ENCODE assay signal across 8 cellular contexts in genomic region chr11:45146072-45147016, GRCh38. TPM values are rescaled to one million over a fixed set of nuclear protein-coding genes. Genes with fewer than 3 reads are reported as not detected.
DNase-seq lines count a peak whose midpoint lies in the region; ATAC-seq and TF ChIP-seq lines count a peak whose summit lies in the region.

PRDM11 (plus strand) TSS chr11:45146639; CDS start chr11:45181767, 35,128 bp downstream.

- no peaks in the 10 kb centered on the region for H3K36me3 Mint-ChIP-seq in CD4-positive, alpha-beta T cell (ENCODE audit: low read depth)
- no peaks in the 10 kb centered on the region for H3K36me3 Mint-ChIP-seq in activated naive CD4-positive, alpha-beta T cell treated with anti-CD3 and anti-CD28 coated beads, Interleukin-2, amount 10 ng/mL, durations not matched to agents 7 days and 5 days
- peaks cover 10% of the 10 kb centered on the region for H3K36me3 Mint-ChIP-seq in type B pancreatic cell

- intact Hi-C loops in CD4-positive, alpha-beta T cell (cut with DNase I, micrococcal nuclease): loop anchor here in 1 of 2 experiments (2.0 to 10.0 kb wide), 5 partner anchors 208 to 1262 kb away; partner anchors contain the start of genes ALKBH3, CD82, EXT2 and PEX16
- intact Hi-C loops in OCI-LY7 (cut with micrococcal nuclease; ENCODE audit: unreplicated experiment): no loop called here

- TF ChIP-seq CTCF in CD4-positive, alpha-beta T cell (IDR thresholded peaks at IDR 0.05): no peak
- TF ChIP-seq CTCF in OCI-LY7 (conservative IDR thresholded peaks at IDR 0.05; ENCODE audit: low read length) (no peak), type B pancreatic cell (conservative IDR thresholded peaks at IDR 0.05) (no peak)

- H3K79me2 ChIP-seq in OCI-LY7 (ENCODE audit: insufficient read depth, low read depth, low read length): peaks cover 4% of the 10 kb centered on the region; the same call in 1 of the 2 replicates

- peak within 1 kb of the TSS; percentile 86 for H3K4me2 ChIP-seq in OCI-LY7 (ENCODE audit: low read length)

- peak within 1 kb of the TSS; percentile 96 for H3K4me3 Mint-ChIP-seq in CD4-positive, alpha-beta T cell
- peak within 1 kb of the TSS; percentile 80 for H3K4me3 Mint-ChIP-seq in activated naive CD4-positive, alpha-beta T cell treated with anti-CD3 and anti-CD28 coated beads, Interleukin-2, amount 10 ng/mL, durations not matched to agents 7 days and 5 days
- H3K4me3 Mint-ChIP-seq in type B pancreatic cell: peak within 1 kb of the TSS; percentile 97

- POLR2A ChIA-PET in CD4-positive, alpha-beta T cell (lab: Charles Lee): interaction anchor here (0.9 to 1.8 kb wide), 2 partner anchors 31 to 66 kb away, joined by 3 to 6 read pairs; no protein-coding TSS in a partner anchor
- POLR2A ChIA-PET in OCI-LY7 (lab: Charles Lee): no interaction called here

- peak; percentile 28 for ATAC-seq in CD4-positive, alpha-beta T cell (ENCODE audit: poor library complexity)
- ATAC-seq in GM19043 (IDR thresholded peaks at IDR 0.05; ENCODE audit: low read depth, unreplicated experiment) (peak; percentile 26), HG03342 (IDR thresholded peaks at IDR 0.05; ENCODE audit: unreplicated experiment) (peak; percentile 32)

- DNase-seq in CD4-positive, alpha-beta T cell: peak in 6 of 10 experiments; percentile 24 to 62 (median 30)
- DNase-seq in OCI-LY7 (ENCODE audit: low spot score) (peak; percentile 75), globus pallidus (ENCODE audit: low spot score) (peak; percentile 42), non-pigmented ciliary epithelial cell (ENCODE audit: low read depth) (peak; percentile 26), type B pancreatic cell (ENCODE audit: extremely low spot score, unreplicated experiment) (peak; percentile 73)
- peak; percentile 55 for DNase-seq in activated naive CD4-positive, alpha-beta T cell treated with anti-CD3 and anti-CD28 coated beads, Interleukin-2, amount 10 ng/mL, durations not matched to agents 7 days and 5 days

- H3K9me3 ChIP-seq in CD4-positive, alpha-beta T cell (ENCODE audit: control insufficient read depth, low read length): no peaks in the 10 kb centered on the region
- no peaks in the 10 kb centered on the region for H3K9me3 ChIP-seq in OCI-LY7 (ENCODE audit: low read length)

- peak within 1 kb of the TSS; percentile 80 for H3K4me3 ChIP-seq in OCI-LY7 (ENCODE audit: low read depth, low read length, poor library complexity, severe bottlenecking)

- H3K36me3 ChIP-seq in OCI-LY7 (ENCODE audit: insufficient read depth, low read length): no peaks in the 10 kb centered on the region

- peaks cover 17% of the 10 kb centered on the region for H3K4me1 ChIP-seq in OCI-LY7 (ENCODE audit: insufficient read depth, low read length, poor library complexity, severe bottlenecking)

- H3K27me3 Mint-ChIP-seq in CD4-positive, alpha-beta T cell: peaks cover 24% of the 10 kb centered on the region
- peaks cover 65% of the 10 kb centered on the region for H3K27me3 Mint-ChIP-seq in activated naive CD4-positive, alpha-beta T cell treated with anti-CD3 and anti-CD28 coated beads, Interleukin-2, amount 10 ng/mL, durations not matched to agents 7 days and 5 days
- peaks cover 42% of the 10 kb centered on the region for H3K27me3 Mint-ChIP-seq in type B pancreatic cell

- H4K20me1 ChIP-seq in OCI-LY7 (ENCODE audit: insufficient read depth, low read length): no peaks in the 10 kb centered on the region

- TSS peak; percentile 94 for BruUV-seq in OCI-LY7 (replicated peaks; lab: Mats Ljungman, UMichigan)

- CTCF ChIA-PET in CD4-positive, alpha-beta T cell (lab: Charles Lee): interaction anchor here (0.9 kb wide), 1 partner anchor 36 kb away, joined by 3 read pairs; no protein-coding TSS in a partner anchor
- CTCF ChIA-PET in OCI-LY7 (lab: Charles Lee; ENCODE audit: unreplicated experiment): no interaction called here
- CTCF ChIA-PET in activated naive CD4-positive, alpha-beta T cell treated with anti-CD3 and anti-CD28 coated beads, Interleukin-2, amount 10 ng/mL, durations not matched to agents 7 days and 5 days (lab: Charles Lee): no interaction called here

- no peaks in the 10 kb centered on the region for H3K27me3 ChIP-seq in CD4-positive, alpha-beta T cell (ENCODE audit: control insufficient read depth, insufficient read depth, low read length)

- peaks cover 39% of the 10 kb centered on the region for H3K4me1 Mint-ChIP-seq in CD4-positive, alpha-beta T cell (ENCODE audit: low read depth)
- H3K4me1 Mint-ChIP-seq in activated naive CD4-positive, alpha-beta T cell treated with anti-CD3 and anti-CD28 coated beads, Interleukin-2, amount 10 ng/mL, durations not matched to agents 7 days and 5 days: peaks cover 22% of the 10 kb centered on the region
- H3K4me1 Mint-ChIP-seq in type B pancreatic cell (ENCODE audit: unreplicated experiment): peaks cover 35% of the 10 kb centered on the region

- H3K9me3 Mint-ChIP-seq in CD4-positive, alpha-beta T cell: no peaks in the 10 kb centered on the region
- peaks cover 5% of the 10 kb centered on the region for H3K9me3 Mint-ChIP-seq in activated naive CD4-positive, alpha-beta T cell treated with anti-CD3 and anti-CD28 coated beads, Interleukin-2, amount 10 ng/mL, durations not matched to agents 7 days and 5 days
- peaks cover 11% of the 10 kb centered on the region for H3K9me3 Mint-ChIP-seq in type B pancreatic cell

- H2AFZ ChIP-seq in OCI-LY7 (ENCODE audit: low read length): peak within 1 kb of the TSS; percentile 99

- H3K27ac ChIP-seq in CD4-positive, alpha-beta T cell (ENCODE audit: low read depth, low read length): peak within 1 kb of the TSS; percentile 63
- peak within 1 kb of the TSS; percentile 78 for H3K27ac ChIP-seq in OCI-LY7 (ENCODE audit: low read depth, low read length, poor library complexity, severe bottlenecking)

- peak within 1 kb of the TSS; percentile 82 for H3K27ac Mint-ChIP-seq in CD4-positive, alpha-beta T cell
- peak within 1 kb of the TSS; percentile 65 for H3K27ac Mint-ChIP-seq in activated naive CD4-positive, alpha-beta T cell treated with anti-CD3 and anti-CD28 coated beads, Interleukin-2, amount 10 ng/mL, durations not matched to agents 7 days and 5 days
- peak within 1 kb of the TSS; percentile 95 for H3K27ac Mint-ChIP-seq in type B pancreatic cell

- H3K9me2 ChIP-seq in OCI-LY7 (ENCODE audit: insufficient read depth, low read length): no peaks in the 10 kb centered on the region

RNA-seq across cellular contexts. Expression of gene PRDM11, which starts in this region (rescaled TPM):
- 1 to 10 TPM; 2.5 to 3.4 TPM for total RNA-seq in CD4-positive, alpha-beta T cell
- 2.2 and 4.5 TPM in 2 replicates for total RNA-seq in OCI-LY7 (2014; rRNA removed; shearing (Covaris generic))
- total RNA-seq in OCI-LY7 (2022) (8.4 and 8.9 TPM in 2 replicates), type B pancreatic cell (ENCODE audit: low replicate concordance) (13.6 and 24.0 TPM in 2 replicates)

Comparison
In these comparisons a context has a peak if more than half of its experiments do, and no peak if none do; other contexts are left out.
1. Peak in every context shown above with its lines: DNase-seq, ATAC-seq, H3K4me3 ChIP-seq and H3K27ac ChIP-seq.